In the genomic region with DNA sequence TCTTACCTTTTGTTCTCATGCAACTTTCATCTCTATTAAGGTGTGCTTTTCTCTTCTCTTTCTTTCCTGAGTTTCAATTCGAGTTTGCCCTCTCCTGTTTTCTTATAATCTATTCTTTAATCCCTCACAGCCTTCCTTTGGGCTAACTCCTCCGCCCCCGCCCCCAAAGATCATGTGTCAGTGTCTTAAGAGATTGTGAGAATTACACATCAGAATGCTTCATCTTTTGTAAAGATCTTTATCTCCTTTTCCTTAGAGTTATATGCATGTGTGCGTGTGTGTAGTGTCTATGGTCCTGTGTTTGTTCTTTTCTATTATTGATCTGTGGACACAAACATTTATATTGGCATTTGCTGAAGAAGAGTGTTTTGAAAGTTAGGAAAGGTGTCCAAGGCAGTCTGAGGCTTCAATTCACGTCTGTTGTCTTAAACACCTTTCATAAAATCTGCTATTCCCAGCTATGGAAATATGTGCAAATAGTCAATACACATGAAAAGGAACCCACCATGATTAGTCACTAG, we compare ENCODE assay signal across 3 cellular contexts.
A peak's percentile ranks its signal among the peaks of the same experiment; 100 is the strongest.
TF ChIP-seq lines count a peak whose summit lies in the region.

No MANE protein-coding gene starts in this region.

TF ChIP-seq in HEK293, 187 proteins besides CTCF, POLR2A, EP300 and RAD21:
- peak; percentile 44; the same call in 1 of the 2 replicates for TF ChIP-seq EGR2 (tag by site-specific recombination; IDR thresholded peaks at IDR 0.05; ENCODE audit: low read depth)
- no peak for TF ChIP-seq ZNF621 (tag by site-specific recombination; IDR thresholded peaks at IDR 0.05)

TF ChIP-seq in H1, 55 proteins besides CTCF, POLR2A, EP300 and RAD21:
- TF ChIP-seq, protein P1, sequence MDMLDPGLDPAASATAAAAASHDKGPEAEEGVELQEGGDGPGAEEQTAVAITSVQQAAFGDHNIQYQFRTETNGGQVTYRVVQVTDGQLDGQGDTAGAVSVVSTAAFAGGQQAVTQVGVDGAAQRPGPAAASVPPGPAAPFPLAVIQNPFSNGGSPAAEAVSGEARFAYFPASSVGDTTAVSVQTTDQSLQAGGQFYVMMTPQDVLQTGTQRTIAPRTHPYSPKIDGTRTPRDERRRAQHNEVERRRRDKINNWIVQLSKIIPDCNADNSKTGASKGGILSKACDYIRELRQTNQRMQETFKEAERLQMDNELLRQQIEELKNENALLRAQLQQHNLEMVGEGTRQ (IDR thresholded peaks at IDR 0.05; ENCODE audit: low read length), result no peak
TF ChIP-seq in H1: peak in this region for 0.

TF ChIP-seq in SK-N-SH, 30 proteins besides CTCF, POLR2A, EP300 and RAD21:
- TF ChIP-seq RCOR1 (IDR thresholded peaks at IDR 0.05; ENCODE audit: low read length) (no peak), GABPA (IDR thresholded peaks at IDR 0.05; ENCODE audit: low read depth) (no peak), MXI1 (IDR thresholded peaks at IDR 0.05; ENCODE audit: low read depth, low read length) (no peak), TCF12 (IDR thresholded peaks at IDR 0.05) (no peak)
- TF ChIP-seq, protein P2, sequence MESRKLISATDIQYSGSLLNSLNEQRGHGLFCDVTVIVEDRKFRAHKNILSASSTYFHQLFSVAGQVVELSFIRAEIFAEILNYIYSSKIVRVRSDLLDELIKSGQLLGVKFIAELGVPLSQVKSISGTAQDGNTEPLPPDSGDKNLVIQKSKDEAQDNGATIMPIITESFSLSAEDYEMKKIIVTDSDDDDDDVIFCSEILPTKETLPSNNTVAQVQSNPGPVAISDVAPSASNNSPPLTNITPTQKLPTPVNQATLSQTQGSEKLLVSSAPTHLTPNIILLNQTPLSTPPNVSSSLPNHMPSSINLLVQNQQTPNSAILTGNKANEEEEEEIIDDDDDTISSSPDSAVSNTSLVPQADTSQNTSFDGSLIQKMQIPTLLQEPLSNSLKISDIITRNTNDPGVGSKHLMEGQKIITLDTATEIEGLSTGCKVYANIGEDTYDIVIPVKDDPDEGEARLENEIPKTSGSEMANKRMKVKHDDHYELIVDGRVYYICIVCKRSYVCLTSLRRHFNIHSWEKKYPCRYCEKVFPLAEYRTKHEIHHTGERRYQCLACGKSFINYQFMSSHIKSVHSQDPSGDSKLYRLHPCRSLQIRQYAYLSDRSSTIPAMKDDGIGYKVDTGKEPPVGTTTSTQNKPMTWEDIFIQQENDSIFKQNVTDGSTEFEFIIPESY (IDR thresholded peaks at IDR 0.05; ENCODE audit: borderline replicate concordance, low read depth), result no peak
